ENCODE assay signal across 11 cellular contexts in the genomic region with DNA sequence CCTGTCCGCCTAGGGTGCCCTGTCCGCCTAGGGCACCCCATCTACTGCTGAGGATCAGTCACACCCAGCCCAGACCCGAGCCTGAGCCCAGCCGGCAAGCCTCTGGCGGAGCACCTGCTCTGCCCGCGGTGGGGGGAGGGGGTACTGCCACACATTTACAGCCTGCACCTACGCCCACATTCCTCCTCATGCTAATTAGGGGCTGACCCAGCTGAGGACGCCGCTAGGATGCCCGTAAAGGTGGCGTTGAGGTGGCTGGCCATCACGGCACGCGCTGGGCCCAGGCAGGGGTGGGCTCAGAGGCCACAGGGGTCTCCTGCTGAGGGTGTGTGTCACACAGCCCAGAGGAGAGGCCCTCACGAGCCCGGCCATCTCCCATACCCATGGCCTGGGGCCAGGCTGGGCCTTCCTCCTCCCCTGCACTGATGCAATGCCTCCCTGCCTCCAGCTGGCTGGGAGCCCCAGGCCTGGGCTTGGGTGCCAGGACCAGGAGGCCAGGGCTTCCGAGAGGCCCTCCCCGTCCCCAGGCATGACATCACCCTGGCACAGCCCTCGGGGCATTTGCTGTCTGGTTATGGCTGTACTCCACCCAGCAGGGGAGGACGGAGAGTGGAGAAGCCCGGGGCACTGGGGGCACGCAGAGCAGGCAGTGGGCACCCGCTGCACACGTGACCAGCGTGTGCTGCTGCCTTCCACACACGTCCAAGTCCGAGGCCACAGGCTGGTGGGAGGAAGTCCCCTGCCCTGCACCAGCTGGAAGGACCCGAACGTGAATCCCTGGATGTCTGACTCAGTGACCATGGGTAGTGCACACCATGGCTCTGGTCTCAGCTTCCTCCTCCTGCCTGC. TPM values are rescaled to one million over a fixed set of nuclear protein-coding genes. Genes with fewer than 3 reads are reported as not detected.
A peak's percentile ranks its signal among the peaks of the same experiment; 100 is the strongest.
DNase-seq lines count a peak whose midpoint lies in the region; ATAC-seq, FAIRE-seq and TF ChIP-seq lines count a peak whose summit lies in the region.
"Had no signal": no experiment of that assay in that cellular context is flagged by ENCODE, and none has a peak within 500 bp of the region (broad histone marks: within the 10 kb centered on the region; RNA-seq: fewer than 3 reads in every experiment).

No MANE protein-coding gene starts in this region.

- peak; percentile 18 for FAIRE-seq in bronchial epithelial cell (lab: Jason Lieb, UNC)
- FAIRE-seq: G401.6, TTC549 had no signal

- ATAC-seq in HG02870 (IDR thresholded peaks at IDR 0.05; ENCODE audit: unreplicated experiment) (no peak), GM21447 (IDR thresholded peaks at IDR 0.05; ENCODE audit: unreplicated experiment) (no peak)

- H3K4me1 ChIP-seq in Karpas-422 (ENCODE audit: low read length) = no peaks in the 10 kb centered on the region

- H4K20me1 ChIP-seq in Karpas-422 (ENCODE audit: insufficient read depth, low read depth, low read length) = peaks cover 5% of the 10 kb centered on the region; the same call in 1 of the 2 replicates

- peak; percentile 90 for DNase-seq in 8988T
- DNase-seq in Karpas-422 = peak; percentile 54
- DNase-seq in bronchial epithelial cell (ENCODE audit: low read depth) = peak; percentile 46
- DNase-seq in superior temporal gyrus (ENCODE audit: extremely low spot score) = peak; percentile 93
- no peak for DNase-seq in GM20000 (ENCODE audit: low spot score)

- no peak overlapping the region for H2AFZ ChIP-seq in Karpas-422 (ENCODE audit: low read length)

- no peak for TF ChIP-seq CTCF in bronchial epithelial cell (IDR thresholded peaks at IDR 0.05; ENCODE audit: insufficient read depth, low read length, severe bottlenecking)
- TF ChIP-seq CTCF in GM20000 (IDR thresholded peaks at IDR 0.05; ENCODE audit: extremely low read depth, missing control alignments) = no peak

- H3K79me2 ChIP-seq in Karpas-422 (ENCODE audit: low read length) = no peaks in the 10 kb centered on the region

- H3K4me2 ChIP-seq in Karpas-422 (ENCODE audit: low read depth, low read length, poor library complexity, severe bottlenecking) = no peak overlapping the region

- no peak overlapping the region for H3K27ac ChIP-seq in Karpas-422 (ENCODE audit: low read length)
- H3K27ac ChIP-seq in layer of hippocampus (ENCODE audit: low read depth, low read length) = peak overlapping the region; percentile 92

- H3K9me3 ChIP-seq in Karpas-422 (ENCODE audit: low read length) = no peaks in the 10 kb centered on the region

- H3K36me3 ChIP-seq in Karpas-422 (ENCODE audit: insufficient read depth, low read length) (no peaks in the 10 kb centered on the region), bronchial epithelial cell (ENCODE audit: control insufficient read depth, insufficient read depth, low read length) (no peaks in the 10 kb centered on the region)

- no peak overlapping the region for H3K4me3 ChIP-seq in Karpas-422 (ENCODE audit: low read length)
- no peak overlapping the region for H3K4me3 ChIP-seq in bronchial epithelial cell (ENCODE audit: low read depth, low read length)

- H3K27me3 ChIP-seq in Karpas-422 (ENCODE audit: low read length) = no peaks in the 10 kb centered on the region
- H3K27me3 ChIP-seq in bronchial epithelial cell (ENCODE audit: control insufficient read depth, insufficient read depth, low read length) = no peaks in the 10 kb centered on the region
- no peaks in the 10 kb centered on the region for H3K27me3 ChIP-seq in layer of hippocampus (ENCODE audit: control insufficient read depth, insufficient read depth, low read length)

- H3K9ac ChIP-seq in Karpas-422 (ENCODE audit: low read length) = no peak overlapping the region

- no peaks in the 10 kb centered on the region for H3K9me2 ChIP-seq in Karpas-422 (replicated peaks; ENCODE audit: insufficient read depth, low read length)

RNA-seq across cellular contexts. Expression of a gene that starts 12.7 kb away (rescaled TPM):
- not detected in 2 replicates for total RNA-seq in Karpas-422 (2014; rRNA removed; shearing (Covaris generic); ENCODE audit: low replicate concordance)
- total RNA-seq in bronchial epithelial cell = 0.26 and 0.64 TPM in 2 replicates

RNA-seq across cellular contexts. Expression of a gene that starts 25.8 kb away (rescaled TPM):
- not detected in 2 replicates for total RNA-seq in Karpas-422 (2014; rRNA removed; shearing (Covaris generic); ENCODE audit: low replicate concordance)
- total RNA-seq in bronchial epithelial cell = not detected in 2 replicates
- total RNA-seq: pulmonary artery endothelial cell had no signal

RNA-seq across cellular contexts. Expression of a gene that starts 38.8 kb away (rescaled TPM):
- not detected in 2 replicates for total RNA-seq in Karpas-422 (2014; rRNA removed; shearing (Covaris generic); ENCODE audit: low replicate concordance)
- total RNA-seq in bronchial epithelial cell = not detected in 2 replicates
- total RNA-seq: pulmonary artery endothelial cell had no signal

RNA-seq across cellular contexts. Expression of a gene that starts 48.9 kb away (rescaled TPM):
- not detected in 2 replicates for total RNA-seq in Karpas-422 (2014; rRNA removed; shearing (Covaris generic); ENCODE audit: low replicate concordance)
- total RNA-seq in bronchial epithelial cell = not detected in 2 replicates
- total RNA-seq: pulmonary artery endothelial cell had no signal
